Comparison of ENCODE assay signal across 11 cellular contexts in the genomic region with DNA sequence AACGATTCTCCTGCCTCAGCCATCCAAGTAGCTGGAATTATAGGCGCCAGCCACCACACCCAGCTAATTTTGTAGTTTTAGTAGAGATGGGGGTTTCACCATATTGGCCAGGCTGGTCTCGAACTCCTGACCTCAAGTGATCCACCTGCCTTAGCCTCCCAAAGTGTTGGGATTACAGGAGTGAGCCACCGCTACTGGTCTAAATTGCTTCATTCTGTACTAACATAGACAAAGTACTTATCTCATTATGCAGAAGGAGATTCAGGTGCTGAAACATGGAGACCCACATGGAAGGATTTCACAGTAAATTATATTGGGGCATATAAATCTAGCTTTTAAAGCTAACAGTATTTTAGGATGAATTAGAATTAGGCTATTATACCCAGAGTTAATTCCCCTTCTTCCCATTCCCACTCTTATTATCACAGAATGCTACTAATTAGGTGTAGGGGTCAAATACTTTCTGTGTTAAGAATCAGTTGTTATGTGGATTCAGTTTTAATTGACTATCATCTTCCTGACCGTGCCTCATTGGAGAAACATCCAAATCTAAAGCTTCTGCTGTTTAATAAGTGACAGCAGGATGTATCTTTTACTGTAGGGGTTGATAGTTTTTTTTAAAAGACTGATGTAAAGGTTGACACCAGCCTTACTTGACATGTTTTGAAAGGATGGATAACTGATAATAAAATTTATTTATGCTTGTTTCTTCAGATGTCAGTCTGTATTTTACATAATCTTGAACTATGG. TPM values are rescaled to one million over a fixed set of nuclear protein-coding genes. Genes with fewer than 3 reads are reported as not detected.
DNase-seq lines count a peak whose midpoint lies in the region; ATAC-seq and TF ChIP-seq lines count a peak whose summit lies in the region.
"Had no signal": no experiment of that assay in that cellular context is flagged by ENCODE, and none has a peak within 500 bp of the region (broad histone marks: within the 10 kb centered on the region; RNA-seq: fewer than 3 reads in every experiment).

No MANE protein-coding gene starts in this region.

- H3K27me3 ChIP-seq in RWPE2 (ENCODE audit: insufficient read depth, poor library complexity, severe bottlenecking) (no peaks in the 10 kb centered on the region), testis (no peaks in the 10 kb centered on the region)
- H3K27me3 ChIP-seq: thyroid gland had no signal

- peaks cover 28% of the 10 kb centered on the region for H3K36me3 Mint-ChIP-seq in activated T-cell treated with anti-CD3 and anti-CD28 coated beads, Interleukin-2, amount 50 U/mL, for 24 hours (ENCODE audit: low read depth)

- no peak for TF ChIP-seq POLR2A in testis (IDR thresholded peaks at IDR 0.05)

- H3K4me1 Mint-ChIP-seq in activated T-cell treated with anti-CD3 and anti-CD28 coated beads, Interleukin-2, amount 50 U/mL, for 24 hours (ENCODE audit: low read depth), result peaks cover 64% of the 10 kb centered on the region
- peaks cover 60% of the 10 kb centered on the region for H3K4me1 Mint-ChIP-seq in stimulated activated naive CD8-positive, alpha-beta T cell treated with anti-CD3 and anti-CD28 coated beads, Interleukin-15, amount 100 ng/mL, for 72 hours

- DNase-seq in activated T-cell treated with anti-CD3 and anti-CD28 coated beads, Interleukin-2, amount 50 U/mL, for 24 hours, result no peak
- DNase-seq in activated T-cell treated with anti-CD3 and anti-CD28 coated beads for 4 hours, result no peak
- DNase-seq in RWPE2 (ENCODE audit: low spot score), result no peak
- DNase-seq in fibroblast of the aortic adventitia (ENCODE audit: low read depth), result no peak
- DNase-seq in stimulated activated naive CD8-positive, alpha-beta T cell treated with anti-CD3 and anti-CD28 coated beads, Interleukin-15, amount 100 ng/mL, for 72 hours, result no peak
- no peak for DNase-seq in NCI-H82 (lab: John Stamatoyannopoulos, UW)
- DNase-seq in testis, result no peak
- DNase-seq: activated CD4-positive, CD25-positive, alpha-beta regulatory T cell treated with anti-CD3 and anti-CD28 coated beads, Interleukin-2, amount 50 U/mL, for 72 hours; NCI-H2029 treated with DMSO at 0.1 percent for 48 hours; thyroid gland had no signal

- peak overlapping the region; percentile 78 for H3K27ac Mint-ChIP-seq in activated T-cell treated with anti-CD3 and anti-CD28 coated beads, Interleukin-2, amount 50 U/mL, for 24 hours
- no peak overlapping the region for H3K27ac Mint-ChIP-seq in stimulated activated naive CD8-positive, alpha-beta T cell treated with anti-CD3 and anti-CD28 coated beads, Interleukin-15, amount 100 ng/mL, for 72 hours

- no peak for ATAC-seq in RWPE2 (ENCODE audit: low read depth)
- no peak for ATAC-seq in stimulated activated naive CD8-positive, alpha-beta T cell treated with anti-CD3 and anti-CD28 coated beads, Interleukin-15, amount 100 ng/mL, for 72 hours
- ATAC-seq in GM21360 (IDR thresholded peaks at IDR 0.05; ENCODE audit: unreplicated experiment), result no peak

- H3K4me1 ChIP-seq in RWPE2 (ENCODE audit: insufficient read depth, poor library complexity, severe bottlenecking), result peaks cover 38% of the 10 kb centered on the region
- no peaks in the 10 kb centered on the region for H3K4me1 ChIP-seq in testis

- H3K27ac ChIP-seq in RWPE2 (ENCODE audit: poor library complexity, severe bottlenecking) (peak overlapping the region; percentile 86), testis (peak overlapping the region in 1 of 2 donors; percentile 27)

- H3K27me3 Mint-ChIP-seq in activated T-cell treated with anti-CD3 and anti-CD28 coated beads, Interleukin-2, amount 50 U/mL, for 24 hours, result no peaks in the 10 kb centered on the region
- no peaks in the 10 kb centered on the region for H3K27me3 Mint-ChIP-seq in stimulated activated naive CD8-positive, alpha-beta T cell treated with anti-CD3 and anti-CD28 coated beads, Interleukin-15, amount 100 ng/mL, for 72 hours

- H3K9me3 ChIP-seq in RWPE2 (ENCODE audit: severe bottlenecking) (no peaks in the 10 kb centered on the region), testis (no peaks in the 10 kb centered on the region)
- H3K9me3 ChIP-seq: thyroid gland had no signal

- intact Hi-C loops in testis (cut with DNase I; ENCODE audit: low total_unique reads), result no loop called here

- no peaks in the 10 kb centered on the region for H3K9me3 Mint-ChIP-seq in activated T-cell treated with anti-CD3 and anti-CD28 coated beads, Interleukin-2, amount 50 U/mL, for 24 hours
- no peaks in the 10 kb centered on the region for H3K9me3 Mint-ChIP-seq in stimulated activated naive CD8-positive, alpha-beta T cell treated with anti-CD3 and anti-CD28 coated beads, Interleukin-15, amount 100 ng/mL, for 72 hours

- TF ChIP-seq CTCF in RWPE2 (IDR thresholded peaks at IDR 0.05; ENCODE audit: poor library complexity, severe bottlenecking) (no peak), fibroblast of the aortic adventitia (IDR thresholded peaks at IDR 0.05; ENCODE audit: insufficient read depth, low read length) (no peak), testis (IDR thresholded peaks at IDR 0.05) (no peak)

- H3K4me3 ChIP-seq in RWPE2 (ENCODE audit: severe bottlenecking), result peak overlapping the region; percentile 72
- H3K4me3 ChIP-seq in fibroblast of the aortic adventitia (ENCODE audit: low read depth, low read length), result peak overlapping the region; percentile 31
- H3K4me3 ChIP-seq in testis, result no peak overlapping the region

- peak overlapping the region; percentile 89 for H3K4me3 Mint-ChIP-seq in activated T-cell treated with anti-CD3 and anti-CD28 coated beads, Interleukin-2, amount 50 U/mL, for 24 hours
- peak overlapping the region; percentile 53 to 61 for H3K4me3 Mint-ChIP-seq in stimulated activated naive CD8-positive, alpha-beta T cell treated with anti-CD3 and anti-CD28 coated beads, Interleukin-15, amount 100 ng/mL, for 72 hours

- WGBS in testis, 2 donors, result 62 to 71% methylated on average over 5 of the region's 5 CpGs

- H3K36me3 ChIP-seq in RWPE2 (ENCODE audit: low read depth) (peaks cover 22% of the 10 kb centered on the region), testis (ENCODE audit: low read depth, missing control alignments) (no peaks in the 10 kb centered on the region)
- H3K36me3 ChIP-seq: thyroid gland had no signal

RNA-seq across cellular contexts. Expression of gene ADK, which starts 27.2 kb away (rescaled TPM):
- 26.7 and 96.8 TPM in 2 replicates for total RNA-seq in fibroblast of the aortic adventitia (ENCODE audit: low replicate concordance)
- 10 to 100 TPM; 55.3 to 61.8 TPM for total RNA-seq in testis
- polyA plus RNA-seq in testis (ENCODE audit: insufficient read depth, low read depth, low replicate concordance), result 23.3 TPM

RNA-seq across cellular contexts. Expression of gene AP3M1, which starts 27.6 kb away (rescaled TPM):
- 34.8 and 55.8 TPM in 2 replicates for total RNA-seq in fibroblast of the aortic adventitia (ENCODE audit: low replicate concordance)
- 10 to 100 TPM; 38.6 to 44.4 TPM for total RNA-seq in testis
- 32.0 TPM for polyA plus RNA-seq in testis (ENCODE audit: insufficient read depth, low read depth, low replicate concordance)

Comparison
In these comparisons a context has a peak if more than half of its experiments do, and no peak if none do; other contexts are left out.
1. H3K4me3 ChIP-seq: peak in RWPE2 (single experiment) and fibroblast of the aortic adventitia (single experiment); none in testis (0 of 2).